1 cellular context compared by ENCODE assay signal in genomic region chr7:22460363-22460988, GRCh38.
TF ChIP-seq lines count a peak whose summit lies in the region.

No MANE protein-coding gene starts in this region.

TF ChIP-seq in K562, 482 proteins besides CTCF, POLR2A, EP300 and RAD21:
- TF ChIP-seq SAP30 (IDR thresholded peaks at IDR 0.05; ENCODE audit: borderline replicate concordance, insufficient read depth, low read depth, low read length, poor library complexity, severe bottlenecking) (no peak), ARHGAP35 (IDR thresholded peaks at IDR 0.05; ENCODE audit: partially characterized antibody) (no peak), ETV1 (tag; conservative IDR thresholded peaks at IDR 0.05; ENCODE audit: low read depth) (no peak), SP1 (CRISPR knock-in tag; IDR thresholded peaks at IDR 0.05) (no peak), BRD4 (IDR thresholded peaks at IDR 0.05) (no peak), BRF2 (IDR thresholded peaks at IDR 0.05; ENCODE audit: borderline replicate concordance, insufficient read depth, insufficient read length) (no peak), FOXP4 (CRISPR knock-in tag; IDR thresholded peaks at IDR 0.05; ENCODE audit: borderline replicate concordance) (no peak), GTF2E2 (tag; IDR thresholded peaks at IDR 0.05) (no peak), PRPF4 (IDR thresholded peaks at IDR 0.05; ENCODE audit: insufficient read depth, low read depth, low read length, poor library complexity, severe bottlenecking) (no peak), MXI1 (IDR thresholded peaks at IDR 0.05; ENCODE audit: low read depth, low read length) (no peak), MNT (conservative IDR thresholded peaks at IDR 0.05) (no peak), NR1H2 (CRISPR knock-in tag; IDR thresholded peaks at IDR 0.05) (no peak), ZNF143 (CRISPR knock-in tag; IDR thresholded peaks at IDR 0.05) (no peak), PHTF2 (CRISPR knock-in tag; IDR thresholded peaks at IDR 0.05) (no peak), PTTG1 (tag; IDR thresholded peaks at IDR 0.05; ENCODE audit: low read depth) (no peak)
